ENCODE assay signal across 8 cellular contexts in the genomic region with DNA sequence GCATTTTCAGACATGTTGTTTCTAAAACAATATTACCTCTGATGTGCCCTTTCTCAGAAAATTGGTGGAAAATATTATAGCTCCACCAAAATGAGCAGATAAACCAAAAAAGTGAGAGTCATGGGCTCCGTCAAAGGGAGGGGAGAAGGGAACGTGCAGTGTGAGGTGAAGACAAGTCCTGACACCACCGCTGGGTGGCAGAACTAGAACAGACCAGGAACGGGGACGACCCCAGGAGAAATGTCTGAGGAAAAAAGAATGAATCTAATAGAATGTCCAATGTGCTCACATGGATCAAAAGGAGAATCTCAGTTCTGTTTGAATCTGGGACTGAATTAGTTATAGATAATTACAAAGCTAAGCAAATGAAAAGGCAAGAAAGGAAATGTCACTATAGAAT. TPM values are rescaled to one million over a fixed set of nuclear protein-coding genes. Genes with fewer than 3 reads are reported as not detected.
A peak's percentile ranks its signal among the peaks of the same experiment; 100 is the strongest.
DNase-seq lines count a peak whose midpoint lies in the region; FAIRE-seq and TF ChIP-seq lines count a peak whose summit lies in the region.

No MANE protein-coding gene starts in this region.

- H3K27me3 ChIP-seq in Karpas-422 (ENCODE audit: low read length) (no peaks in the 10 kb centered on the region), vagina (no peaks in the 10 kb centered on the region)

- H3K36me3 ChIP-seq in Karpas-422 (ENCODE audit: insufficient read depth, low read length) (peaks cover 37% of the 10 kb centered on the region), vagina (peaks cover 0 to 52% of the 10 kb centered on the region in 2 donors)

- no peaks in the 10 kb centered on the region for H4K20me1 ChIP-seq in Karpas-422 (ENCODE audit: insufficient read depth, low read depth, low read length)

- peaks cover 2% of the 10 kb centered on the region; the same call in 1 of the 2 replicates for H3K79me2 ChIP-seq in Karpas-422 (ENCODE audit: low read length)

- peak in 1 of 3 experiments; percentile 24 for TF ChIP-seq CTCF in vagina (IDR thresholded peaks at IDR 0.05)

- H3K4me3 ChIP-seq in Karpas-422 (ENCODE audit: low read length) (no peak overlapping the region), vagina (no peak overlapping the region)

- peaks cover 47% of the 10 kb centered on the region for H3K36me3 Mint-ChIP-seq in activated T-helper 1 cell treated with anti-CD3 and anti-CD28 coated beads, Interleukin-12 subunit alpha, Interleukin-12 subunit beta, Interleukin-2, Interleukin-4 antibody, amounts not matched to agents 30 ng/mL and 10 ng/mL and 1 ng/mL, durations not matched to agents 14 hours and 24 hours and 36 hours (ENCODE audit: low read depth)

- no peaks in the 10 kb centered on the region for H3K9me2 ChIP-seq in Karpas-422 (replicated peaks; ENCODE audit: insufficient read depth, low read length)

- no peaks in the 10 kb centered on the region for H3K27me3 Mint-ChIP-seq in activated T-helper 1 cell treated with anti-CD3 and anti-CD28 coated beads, Interleukin-12 subunit alpha, Interleukin-12 subunit beta, Interleukin-2, Interleukin-4 antibody, amounts not matched to agents 30 ng/mL and 10 ng/mL and 1 ng/mL, durations not matched to agents 14 hours and 24 hours and 36 hours (ENCODE audit: insufficient read depth)

- no peak overlapping the region for H3K4me2 ChIP-seq in Karpas-422 (ENCODE audit: low read depth, low read length, poor library complexity, severe bottlenecking)

- H3K4me1 ChIP-seq in Karpas-422 (ENCODE audit: low read length) = 0 out of 2 replicates have a peak, but pooled peaks cover 3% of the 10 kb centered on the region
- H3K4me1 ChIP-seq in vagina = peaks cover 29% of the 10 kb centered on the region

- no peak for FAIRE-seq in RCC 7860 (lab: Jason Lieb, UNC)

- no peak overlapping the region for H3K9ac ChIP-seq in Karpas-422 (ENCODE audit: low read length)

- H3K9me3 ChIP-seq in Karpas-422 (ENCODE audit: low read length) (no peaks in the 10 kb centered on the region), vagina (no peaks in the 10 kb centered on the region)

- no peaks in the 10 kb centered on the region for H3K9me3 Mint-ChIP-seq in activated T-helper 1 cell treated with anti-CD3 and anti-CD28 coated beads, Interleukin-12 subunit alpha, Interleukin-12 subunit beta, Interleukin-2, Interleukin-4 antibody, amounts not matched to agents 30 ng/mL and 10 ng/mL and 1 ng/mL, durations not matched to agents 14 hours and 24 hours and 36 hours

- no peak overlapping the region for H3K4me3 Mint-ChIP-seq in activated T-helper 1 cell treated with anti-CD3 and anti-CD28 coated beads, Interleukin-12 subunit alpha, Interleukin-12 subunit beta, Interleukin-2, Interleukin-4 antibody, amounts not matched to agents 30 ng/mL and 10 ng/mL and 1 ng/mL, durations not matched to agents 14 hours and 24 hours and 36 hours

- intact Hi-C loops in activated T-helper 1 cell treated with anti-CD3 and anti-CD28 coated beads, Interleukin-12 subunit alpha, Interleukin-12 subunit beta, Interleukin-2, Interleukin-4 antibody, amounts not matched to agents 30 ng/mL and 10 ng/mL and 1 ng/mL, durations not matched to agents 14 hours and 24 hours and 36 hours (cut with micrococcal nuclease) = loop anchor here (1.0 kb wide), 1 partner anchor 97 kb away; no protein-coding TSS in a partner anchor
- intact Hi-C loops in vagina (cut with DNase I) = no loop called here

- H3K27ac ChIP-seq in Karpas-422 (ENCODE audit: low read length) (no peak overlapping the region), vagina (no peak overlapping the region)

- H3K27ac Mint-ChIP-seq in activated T-helper 1 cell treated with anti-CD3 and anti-CD28 coated beads, Interleukin-12 subunit alpha, Interleukin-12 subunit beta, Interleukin-2, Interleukin-4 antibody, amounts not matched to agents 30 ng/mL and 10 ng/mL and 1 ng/mL, durations not matched to agents 14 hours and 24 hours and 36 hours = no peak overlapping the region

- no peak for TF ChIP-seq POLR2A in vagina (IDR thresholded peaks at IDR 0.05)

- peaks cover 12% of the 10 kb centered on the region for H3K4me1 Mint-ChIP-seq in activated T-helper 1 cell treated with anti-CD3 and anti-CD28 coated beads, Interleukin-12 subunit alpha, Interleukin-12 subunit beta, Interleukin-2, Interleukin-4 antibody, amounts not matched to agents 30 ng/mL and 10 ng/mL and 1 ng/mL, durations not matched to agents 14 hours and 24 hours and 36 hours (ENCODE audit: low read depth)

- peak; percentile 44 for DNase-seq in activated T-cell treated with anti-CD3 and anti-CD28 coated beads, Interleukin-2, amount 50 U/mL, for 1 hour
- DNase-seq in activated T-cell treated with anti-CD3 and anti-CD28 coated beads for 4 hours = no peak
- DNase-seq in Karpas-422 = peak; percentile 80
- DNase-seq in activated T-cell treated with anti-CD3 and anti-CD28 coated beads, Interleukin-2, amount 50 U/mL, for 48 hours = peak; percentile 35 to 37
- DNase-seq in inferior parietal cortex (ENCODE audit: extremely low spot score) = peak; percentile 23
- DNase-seq in activated T-helper 1 cell treated with anti-CD3 and anti-CD28 coated beads, Interleukin-12 subunit alpha, Interleukin-12 subunit beta, Interleukin-2, Interleukin-4 antibody, amounts not matched to agents 30 ng/mL and 10 ng/mL and 1 ng/mL, durations not matched to agents 14 hours and 24 hours and 36 hours (ENCODE audit: low spot score) = no peak
- no peak for DNase-seq in vagina (ENCODE audit: extremely low spot score in 2 of 2)
- no peak for DNase-seq in RCC 7860 (ENCODE audit: low spot score)

- no peak overlapping the region for H2AFZ ChIP-seq in Karpas-422 (ENCODE audit: low read length)

RNA-seq across cellular contexts. Expression of a gene that starts 22.6 kb away (rescaled TPM):
- 263 and 271 TPM in 2 replicates for total RNA-seq in Karpas-422 (2014; rRNA removed; shearing (Covaris generic); ENCODE audit: low replicate concordance)
- total RNA-seq in activated T-helper 1 cell treated with anti-CD3 and anti-CD28 coated beads, Interleukin-12 subunit alpha, Interleukin-12 subunit beta, Interleukin-2, Interleukin-4 antibody, amounts not matched to agents 30 ng/mL and 10 ng/mL and 1 ng/mL, durations not matched to agents 14 hours and 24 hours and 36 hours = 95.9 and 97.1 TPM in 2 replicates
- 18.7 TPM for total RNA-seq in vagina

RNA-seq across cellular contexts. Expression of a gene that starts 24.8 kb away (rescaled TPM):
- total RNA-seq in Karpas-422 (2014; rRNA removed; shearing (Covaris generic); ENCODE audit: low replicate concordance) = 56.8 and 64.4 TPM in 2 replicates
- 72.2 and 83.5 TPM in 2 replicates for total RNA-seq in activated T-helper 1 cell treated with anti-CD3 and anti-CD28 coated beads, Interleukin-12 subunit alpha, Interleukin-12 subunit beta, Interleukin-2, Interleukin-4 antibody, amounts not matched to agents 30 ng/mL and 10 ng/mL and 1 ng/mL, durations not matched to agents 14 hours and 24 hours and 36 hours
- 42.0 TPM for total RNA-seq in vagina

Comparison
In these comparisons a context has a peak if more than half of its experiments do, and no peak if none do; other contexts are left out.
1. DNase-seq: peak in activated T-cell treated with anti-CD3 and anti-CD28 coated beads, Interleukin-2, amount 50 U/mL, for 1 hour (single experiment), Karpas-422 (single experiment), activated T-cell treated with anti-CD3 and anti-CD28 coated beads, Interleukin-2, amount 50 U/mL, for 48 hours (2 of 2) and inferior parietal cortex (single experiment); none in activated T-cell treated with anti-CD3 and anti-CD28 coated beads for 4 hours (single experiment), activated T-helper 1 cell treated with anti-CD3 and anti-CD28 coated beads, Interleukin-12 subunit alpha, Interleukin-12 subunit beta, Interleukin-2, Interleukin-4 antibody, amounts not matched to agents 30 ng/mL and 10 ng/mL and 1 ng/mL, durations not matched to agents 14 hours and 24 hours and 36 hours (single experiment), vagina (0 of 2) and RCC 7860 (single experiment).